Comparison of ENCODE assay signal across 21 cellular contexts in genomic region chr12:54936736-54937135, GRCh38. TPM values are rescaled to one million over a fixed set of nuclear protein-coding genes. Genes with fewer than 3 reads are reported as not detected.
DNase-seq lines count a peak whose midpoint lies in the region; ATAC-seq and TF ChIP-seq lines count a peak whose summit lies in the region.
"Had no signal": no experiment of that assay in that cellular context is flagged by ENCODE, and none has a peak within 500 bp of the region (broad histone marks: within the 10 kb centered on the region; RNA-seq: fewer than 3 reads in every experiment).

No MANE protein-coding gene starts in this region.

- BruUV-seq in IMR-90 (replicated peaks; lab: Mats Ljungman, UMichigan): no TSS peak

- no peak overlapping the region for H3K4me2 ChIP-seq in IMR-90 (ENCODE audit: low read depth, low read length)
- H3K4me2 ChIP-seq: neural progenitor cell had no signal

- H3K36me3 Mint-ChIP-seq in activated CD4-positive, alpha-beta T cell treated with anti-CD3 and anti-CD28 coated beads for 36 hours (ENCODE audit: low read depth): peaks cover 61% of the 10 kb centered on the region
- peaks cover 34% of the 10 kb centered on the region for H3K36me3 Mint-ChIP-seq in activated naive CD8-positive, alpha-beta T cell treated with anti-CD3 and anti-CD28 coated beads, Interleukin-2, amount 50 U/mL, for 24 hours (ENCODE audit: low read depth)
- H3K36me3 Mint-ChIP-seq in naive thymus-derived CD4-positive, alpha-beta T cell: peaks cover 2 to 51% (median 16%) of the 10 kb centered on the region in 5 donors
- H3K36me3 Mint-ChIP-seq: neural progenitor cell had no signal

- no peak overlapping the region for H3K23ac ChIP-seq in IMR-90 (ENCODE audit: low read depth, low read length)

- no peak overlapping the region for H4K8ac ChIP-seq in IMR-90 (ENCODE audit: low read depth in 2 of 2, low read length in 2 of 2)

- no peak for TF ChIP-seq POLR2A in IMR-90 (IDR thresholded peaks at IDR 0.05; ENCODE audit: low read depth, low read length)
- no peak for TF ChIP-seq POLR2A in heart left ventricle (IDR thresholded peaks at IDR 0.05)

- H3K9me3 ChIP-seq in IMR-90 (ENCODE audit: control insufficient read depth, insufficient read depth, low read length) (no peaks in the 10 kb centered on the region), heart left ventricle (no peaks in the 10 kb centered on the region)
- H3K9me3 ChIP-seq in naive thymus-derived CD4-positive, alpha-beta T cell (ENCODE audit: control insufficient read depth in 2 of 3, low read length in 3 of 3): no peaks in the 10 kb centered on the region
- H3K9me3 ChIP-seq: heart right ventricle, spleen, thyroid gland had no signal

- H3K4me1 Mint-ChIP-seq in activated CD4-positive, alpha-beta T cell treated with anti-CD3 and anti-CD28 coated beads for 36 hours: peaks cover 66% of the 10 kb centered on the region
- H3K4me1 Mint-ChIP-seq in activated naive CD8-positive, alpha-beta T cell treated with anti-CD3 and anti-CD28 coated beads, Interleukin-2, amount 50 U/mL, for 24 hours: peaks cover 67% of the 10 kb centered on the region
- H3K4me1 Mint-ChIP-seq in naive thymus-derived CD4-positive, alpha-beta T cell: peaks cover 29 to 54% (median 50%) of the 10 kb centered on the region in 7 donors

- no peaks in the 10 kb centered on the region for H3K27me3 ChIP-seq in IMR-90 (ENCODE audit: control insufficient read depth, insufficient read depth, low read length)
- no peaks in the 10 kb centered on the region for H3K27me3 ChIP-seq in naive thymus-derived CD4-positive, alpha-beta T cell (ENCODE audit: control insufficient read depth in 2 of 2, insufficient read depth in 2 of 2, low read length in 2 of 2)
- no peaks in the 10 kb centered on the region for H3K27me3 ChIP-seq in heart left ventricle
- H3K27me3 ChIP-seq: cardiac muscle cell, neural progenitor cell, spleen, thyroid gland had no signal

- dilution Hi-C loops in IMR-90 (cut with HindIII; ENCODE audit: low sequenced_read_pairs, unreplicated experiment): no loop called here

- no peak overlapping the region for H3K4me3 ChIP-seq in IMR-90 (ENCODE audit: insufficient read depth, low read depth, low read length)
- H3K4me3 ChIP-seq in naive thymus-derived CD4-positive, alpha-beta T cell (ENCODE audit: low read length): no peak overlapping the region
- H3K4me3 ChIP-seq in heart left ventricle: no peak overlapping the region
- H3K4me3 ChIP-seq: cardiac muscle cell, heart right ventricle, neural progenitor cell, spleen, thyroid gland had no signal

- no peak overlapping the region for H3K27ac ChIP-seq in IMR-90 (ENCODE audit: insufficient read depth, low read length)
- no peak overlapping the region for H3K27ac ChIP-seq in naive thymus-derived CD4-positive, alpha-beta T cell (ENCODE audit: low read depth, low read length)
- H3K27ac ChIP-seq in heart left ventricle: no peak overlapping the region
- H3K27ac ChIP-seq: cardiac muscle cell, neural progenitor cell, thyroid gland, WERI-Rb-1 had no signal

- no peak overlapping the region for H3K14ac ChIP-seq in IMR-90 (replicated peaks; ENCODE audit: low read depth, low read length)

- no peaks in the 10 kb centered on the region for H4K20me1 ChIP-seq in IMR-90 (ENCODE audit: insufficient read depth, low read length)

- H3K27ac Mint-ChIP-seq in activated CD4-positive, alpha-beta T cell treated with anti-CD3 and anti-CD28 coated beads for 36 hours: peak overlapping the region; percentile 96
- H3K27ac Mint-ChIP-seq in activated naive CD8-positive, alpha-beta T cell treated with anti-CD3 and anti-CD28 coated beads, Interleukin-2, amount 50 U/mL, for 24 hours: peak overlapping the region; percentile 97
- peak overlapping the region in 7 of 9 donors; percentile 4 to 98 (median 88) for H3K27ac Mint-ChIP-seq in naive thymus-derived CD4-positive, alpha-beta T cell
- H3K27ac Mint-ChIP-seq: neural progenitor cell had no signal

- H3K9me1 ChIP-seq in IMR-90 (ENCODE audit: insufficient read depth, low read length): no peaks in the 10 kb centered on the region

- no peak overlapping the region for H2BK15ac ChIP-seq in IMR-90 (ENCODE audit: low read depth, low read length)

- in situ Hi-C loops in IMR-90 (cut with MboI; ENCODE audit: low sequenced_read_pairs): no loop called here

- H3K4ac ChIP-seq in IMR-90 (ENCODE audit: low read depth, low read length): no peak overlapping the region; the same call in 1 of the 2 replicates

- WGBS in IMR-90 (ENCODE audit: extremely low coverage in 2 of 2, insufficient read length in 1 of 2), 2 experiments: no CpG with 5 or more reads among the region's 3 CpGs
- WGBS in heart left ventricle, 4 donors: 49 to 66% (median 59%) methylated on average over 3 of the region's 3 CpGs

- DNase-seq in activated CD4-positive, alpha-beta T cell treated with anti-CD3 and anti-CD28 coated beads for 36 hours: no peak
- DNase-seq in activated CD4-positive, alpha-beta T cell treated with anti-CD3 and anti-CD28 coated beads, Interleukin-2, amount 50 U/mL, for 4 hours: no peak
- DNase-seq in IMR-90 (no peak), heart left ventricle (no peak), hepatic stellate cell (ENCODE audit: low spot score) (no peak)
- DNase-seq in activated naive CD8-positive, alpha-beta T cell treated with anti-CD3 and anti-CD28 coated beads, Interleukin-2, amount 50 U/mL, for 24 hours: no peak
- no peak for DNase-seq in naive thymus-derived CD4-positive, alpha-beta T cell
- DNase-seq: C1 segment of cervical spinal cord, heart right ventricle, KG1, kidney, NCI-H2081, NCI-H446 treated with DMSO at 0.1 percent for 48 hours, spleen, thyroid gland, WERI-Rb-1 had no signal

- H2BK5ac ChIP-seq in IMR-90 (ENCODE audit: low read depth, low read length, poor library complexity, severe bottlenecking): no peak overlapping the region

- H4K5ac ChIP-seq in IMR-90 (ENCODE audit: low read depth, low read length): no peak overlapping the region

- POLR2A ChIA-PET in activated CD4-positive, alpha-beta T cell treated with anti-CD3 and anti-CD28 coated beads for 36 hours (lab: Charles Lee): interaction anchor here (1.7 to 2.3 kb wide), 2 partner anchors 20 to 45 kb away, joined by 4 to 12 read pairs; no protein-coding TSS in a partner anchor
- POLR2A ChIA-PET in IMR-90 (lab: Charles Lee; ENCODE audit: unreplicated experiment): no interaction called here
- POLR2A ChIA-PET in naive thymus-derived CD4-positive, alpha-beta T cell (lab: Charles Lee): interaction anchor here (2.0 to 3.5 kb wide), 2 partner anchors 8 to 48 kb away, joined by 5 to 22 read pairs; partner anchors contain the start of gene TESPA1

- H3K56ac ChIP-seq in IMR-90 (ENCODE audit: extremely low read depth, insufficient read depth, low read length): no peak overlapping the region

- no peaks in the 10 kb centered on the region for H3K27me3 Mint-ChIP-seq in activated CD4-positive, alpha-beta T cell treated with anti-CD3 and anti-CD28 coated beads for 36 hours
- H3K27me3 Mint-ChIP-seq in activated naive CD8-positive, alpha-beta T cell treated with anti-CD3 and anti-CD28 coated beads, Interleukin-2, amount 50 U/mL, for 24 hours: no peaks in the 10 kb centered on the region
- H3K27me3 Mint-ChIP-seq in naive thymus-derived CD4-positive, alpha-beta T cell: no peaks in the 10 kb centered on the region

- no peak overlapping the region for H3K9ac ChIP-seq in IMR-90 (ENCODE audit: low read depth, low read length)
- H3K9ac ChIP-seq: neural progenitor cell had no signal

- no peak for TF ChIP-seq RAD21 in IMR-90 (IDR thresholded peaks at IDR 0.05; ENCODE audit: low read length)

- H2BK120ac ChIP-seq in IMR-90 (ENCODE audit: low read depth, low read length): no peak overlapping the region

- no peaks in the 10 kb centered on the region for H3K36me3 ChIP-seq in IMR-90 (ENCODE audit: control insufficient read depth, insufficient read depth, low read length)
- H3K36me3 ChIP-seq in naive thymus-derived CD4-positive, alpha-beta T cell (ENCODE audit: control insufficient read depth in 2 of 3, insufficient read depth in 3 of 3, low read length in 3 of 3): no peaks in the 10 kb centered on the region
- H3K36me3 ChIP-seq in heart left ventricle: no peaks in the 10 kb centered on the region
- H3K36me3 ChIP-seq: cardiac muscle cell, heart right ventricle, neural progenitor cell, spleen, thyroid gland had no signal

- 0 out of 2 replicates have a peak overlapping the region, but pooled peaks have one; percentile 40 for H2BK20ac ChIP-seq in IMR-90 (ENCODE audit: low read depth, low read length)

- no peak overlapping the region for H3K18ac ChIP-seq in IMR-90 (ENCODE audit: low read depth, low read length)

- CTCF ChIA-PET in activated CD4-positive, alpha-beta T cell treated with anti-CD3 and anti-CD28 coated beads for 36 hours (lab: Charles Lee): interaction anchor here (0.6 to 6.1 kb wide), 5 partner anchors 21 to 709 kb away, joined by 3 to 37 read pairs (median 12); no protein-coding TSS in a partner anchor
- CTCF ChIA-PET in IMR-90 (lab: Yijun Ruan, JAX): no interaction called here
- CTCF ChIA-PET in naive thymus-derived CD4-positive, alpha-beta T cell (lab: Charles Lee): interaction anchor here (0.7 to 1.3 kb wide), 3 partner anchors 20 to 161 kb away, joined by 3 to 4 read pairs (median 4); no protein-coding TSS in a partner anchor

- H3K9me3 Mint-ChIP-seq in activated CD4-positive, alpha-beta T cell treated with anti-CD3 and anti-CD28 coated beads for 36 hours (ENCODE audit: low read depth): peaks cover 15% of the 10 kb centered on the region
- H3K9me3 Mint-ChIP-seq in activated naive CD8-positive, alpha-beta T cell treated with anti-CD3 and anti-CD28 coated beads, Interleukin-2, amount 50 U/mL, for 24 hours: peaks cover 18% of the 10 kb centered on the region
- peaks cover 0 to 14% (median 0%) of the 10 kb centered on the region in 11 donors for H3K9me3 Mint-ChIP-seq in naive thymus-derived CD4-positive, alpha-beta T cell
- H3K9me3 Mint-ChIP-seq: neural progenitor cell had no signal

- H2AFZ ChIP-seq in IMR-90 (replicated peaks; ENCODE audit: low read length, poor library complexity): no peak overlapping the region
- H2AFZ ChIP-seq: neural progenitor cell had no signal

- H2AK5ac ChIP-seq in IMR-90 (ENCODE audit: low read depth, low read length): no peak overlapping the region

- TF ChIP-seq CTCF in IMR-90 (conservative IDR thresholded peaks at IDR 0.05; ENCODE audit: low read depth, low read length) (no peak), heart left ventricle (IDR thresholded peaks at IDR 0.05) (no peak)

- no peaks in the 10 kb centered on the region; the same call in 1 of the 2 replicates for H3K4me1 ChIP-seq in IMR-90 (ENCODE audit: control insufficient read depth, insufficient read depth, low read length)
- H3K4me1 ChIP-seq in naive thymus-derived CD4-positive, alpha-beta T cell (ENCODE audit: control insufficient read depth in 2 of 2, insufficient read depth in 2 of 2, low read length in 2 of 2): peaks cover 36 to 39% of the 10 kb centered on the region in 2 donors
- peaks cover 0 to 38% (median 0%) of the 10 kb centered on the region in 12 donors for H3K4me1 ChIP-seq in heart left ventricle
- H3K4me1 ChIP-seq: thyroid gland had no signal

- H2AK9ac ChIP-seq in IMR-90 (replicated peaks; ENCODE audit: low read depth, low read length, poor library complexity): no peak overlapping the region

- intact Hi-C loops in activated CD4-positive, alpha-beta T cell treated with anti-CD3 and anti-CD28 coated beads for 36 hours (cut with DNase I, micrococcal nuclease): loop anchor here in 1 of 2 experiments (5.0 kb wide), 1 partner anchor 654 kb away; the partner anchor contains the start of genes CBX5 and HNRNPA1
- intact Hi-C loops in IMR-90 (cut with micrococcal nuclease) (no loop called here), heart left ventricle (cut with DNase I) (no loop called here)
- intact Hi-C loops in naive thymus-derived CD4-positive, alpha-beta T cell (cut with micrococcal nuclease): no loop called here

- no peak overlapping the region for H4K91ac ChIP-seq in IMR-90 (ENCODE audit: insufficient read depth, low read depth, low read length)

- no peak for ATAC-seq in activated CD4-positive, alpha-beta T cell treated with anti-CD3 and anti-CD28 coated beads for 36 hours
- ATAC-seq in IMR-90 (ENCODE audit: low read depth): no peak
- no peak for ATAC-seq in activated naive CD8-positive, alpha-beta T cell treated with anti-CD3 and anti-CD28 coated beads, Interleukin-2, amount 50 U/mL, for 24 hours
- ATAC-seq in naive thymus-derived CD4-positive, alpha-beta T cell: no peak
- no peak for ATAC-seq in HG03442 (IDR thresholded peaks at IDR 0.05; ENCODE audit: unreplicated experiment)
- ATAC-seq in heart left ventricle: no peak
- ATAC-seq: heart right ventricle had no signal

- H3K79me1 ChIP-seq in IMR-90 (ENCODE audit: low read depth in 1 of 2, low read length in 2 of 2): no peaks in the 10 kb centered on the region

- no peak overlapping the region for H3K4me3 Mint-ChIP-seq in activated CD4-positive, alpha-beta T cell treated with anti-CD3 and anti-CD28 coated beads for 36 hours
- H3K4me3 Mint-ChIP-seq in activated naive CD8-positive, alpha-beta T cell treated with anti-CD3 and anti-CD28 coated beads, Interleukin-2, amount 50 U/mL, for 24 hours: no peak overlapping the region
- H3K4me3 Mint-ChIP-seq in naive thymus-derived CD4-positive, alpha-beta T cell: peak overlapping the region in 3 of 10 donors; percentile 18 to 63 (median 52)
- H3K4me3 Mint-ChIP-seq: neural progenitor cell had no signal

RNA-seq across cellular contexts. Expression of gene TESPA1, which starts 47.8 kb away (rescaled TPM):
- 100 to 1,000 TPM in 1 of 2 experiments, 10 to 100 TPM in 1; 81.0 to 107 TPM for total RNA-seq in activated CD4-positive, alpha-beta T cell treated with anti-CD3 and anti-CD28 coated beads for 36 hours
- total RNA-seq in IMR-90 (2012; rRNA removed) (not detected in 2 replicates), heart left ventricle (1 to 10 TPM in 2 of 9 donors, under 1 TPM in 6, not detected in 1; 0.16 to 2.9 (median 0.50) TPM)
- polyA plus RNA-seq in IMR-90 (2012; rRNA removed) (not detected in 2 replicates), heart left ventricle (under 1 TPM; 0.23 to 0.47 TPM)
- polyA plus RNA-seq in IMR-90 (2012; cell fraction: cytosol; rRNA removed): not detected in 2 replicates
- polyA plus RNA-seq in IMR-90 (2012; cell fraction: nucleus; rRNA removed; ENCODE audit: low replicate concordance): not detected in 2 replicates
- total RNA-seq in naive thymus-derived CD4-positive, alpha-beta T cell: 100 to 1,000 TPM; 120 to 301 (median 186) TPM
- polyA plus RNA-seq in naive thymus-derived CD4-positive, alpha-beta T cell: 100 to 1,000 TPM; 183 to 314 TPM
- total RNA-seq: A172, cardiac muscle cell, pulmonary artery endothelial cell had no signal
- polyA plus RNA-seq: cardiac muscle cell had no signal

Comparison
In these comparisons a context has a peak if more than half of its experiments do, and no peak if none do; other contexts are left out.
1. RNA of gene TESPA1, which starts 47.8 kb away (total RNA-seq): 120 to 301 TPM in naive thymus-derived CD4-positive, alpha-beta T cell and 81.0 to 107 TPM in activated CD4-positive, alpha-beta T cell treated with anti-CD3 and anti-CD28 coated beads for 36 hours; 0.16 to 2.9 TPM in heart left ventricle and not detected in IMR-90; every median in the first group is over 10 times any median in the second.
2. Peak in every context shown above with its lines, with median percentiles within 50 percentile points of each other: H3K27ac Mint-ChIP-seq.